In the genomic region with DNA sequence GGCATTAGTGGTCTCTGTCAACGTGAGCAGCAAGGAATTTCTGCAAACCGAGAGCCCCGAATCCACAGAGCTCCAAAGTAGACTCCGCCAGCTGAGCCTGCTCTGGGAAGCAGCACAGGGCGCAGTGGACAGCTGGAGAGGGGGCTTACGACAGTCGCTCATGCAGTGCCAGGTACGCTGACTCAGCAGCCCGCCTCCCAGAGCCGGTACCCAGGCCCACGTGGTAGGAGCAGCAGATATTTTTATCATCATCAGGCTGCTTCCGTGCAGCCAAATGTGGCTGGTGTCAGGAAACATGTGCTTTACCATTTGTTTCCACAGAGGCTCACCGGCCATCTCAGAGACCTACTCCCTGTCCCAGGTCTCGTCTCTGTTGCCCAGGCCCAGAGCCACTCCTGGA, we compare ENCODE assay signal across 18 cellular contexts.
DNase-seq lines count a peak whose midpoint lies in the region; FAIRE-seq and TF ChIP-seq lines count a peak whose summit lies in the region.
"Had no signal": no experiment of that assay in that cellular context is flagged by ENCODE, and none has a peak within 500 bp of the region (broad histone marks: within the 10 kb centered on the region; RNA-seq: fewer than 3 reads in every experiment).

No MANE protein-coding gene starts in this region.

- H4K91ac ChIP-seq in H1 (replicated peaks; ENCODE audit: insufficient read length, low read length): no peak overlapping the region

- H3K4me1 ChIP-seq in H1 (replicated peaks in 1 of 4; ENCODE audit: control insufficient read depth in 3 of 4, insufficient read depth in 4 of 4, low read length in 3 of 4): no peaks in the 10 kb centered on the region
- no peaks in the 10 kb centered on the region for H3K4me1 ChIP-seq in smooth muscle cell (ENCODE audit: low read depth)
- H3K4me1 ChIP-seq: foreskin keratinocyte had no signal

- no peak overlapping the region for H3K56ac ChIP-seq in H1 (replicated peaks; ENCODE audit: insufficient read length, low read depth, low read length)

- POLR2A ChIA-PET in H1 (lab: Charles Lee; ENCODE audit: partially characterized antibody): no interaction called here

- H3K9me3 Mint-ChIP-seq in mesothelial cell of epicardium: no peaks in the 10 kb centered on the region
- H3K9me3 Mint-ChIP-seq: activated T-cell treated with anti-CD3 and anti-CD28 coated beads, Interleukin-2, amount 50 U/mL, for 72 hours; CD8-positive, alpha-beta T cell had no signal

- no peak overlapping the region for H2BK12ac ChIP-seq in H1 (ENCODE audit: low read depth, low read length)

- no peak overlapping the region for H3K18ac ChIP-seq in H1 (ENCODE audit: extremely low read depth, low read length)

- no peak overlapping the region for H3K9ac ChIP-seq in H1 (replicated peaks in 1 of 4; ENCODE audit: extremely low read depth in 1 of 4, low read depth in 3 of 4, low read length in 3 of 4)
- no peak overlapping the region for H3K9ac ChIP-seq in smooth muscle cell (ENCODE audit: low read depth)

- H3K4me3 Mint-ChIP-seq in mesothelial cell of epicardium: no peak overlapping the region
- H3K4me3 Mint-ChIP-seq: activated T-cell treated with anti-CD3 and anti-CD28 coated beads, Interleukin-2, amount 50 U/mL, for 72 hours; CD8-positive, alpha-beta T cell had no signal

- no peak overlapping the region for H2BK5ac ChIP-seq in H1 (ENCODE audit: low read depth, low read length)

- no peak overlapping the region for H3K4ac ChIP-seq in H1 (replicated peaks; ENCODE audit: insufficient read length, low read depth, low read length)

- H3K4me3 ChIP-seq in H1 (ENCODE audit: extremely low read depth in 1 of 4, insufficient read depth in 2 of 4, low read depth in 3 of 4, low read length in 4 of 4) (no peak overlapping the region), smooth muscle cell (no peak overlapping the region)
- H3K4me3 ChIP-seq: stomach had no signal

- TF ChIP-seq POLR2A in H1 (IDR thresholded peaks at IDR 0.05; ENCODE audit: control extremely low read depth in 1 of 2, low read depth in 2 of 2, low read length in 2 of 2): no peak

- H2BK120ac ChIP-seq in H1 (replicated peaks; ENCODE audit: low read depth, low read length): no peak overlapping the region

- H3K23me2 ChIP-seq in H1 (ENCODE audit: low read depth, low read length): no peaks in the 10 kb centered on the region

- H3K79me2 ChIP-seq in H1 (ENCODE audit: control insufficient read depth in 1 of 2, insufficient read depth in 2 of 2, low read length in 2 of 2): no peaks in the 10 kb centered on the region
- H3K79me2 ChIP-seq in smooth muscle cell (ENCODE audit: low read depth): no peaks in the 10 kb centered on the region

- FAIRE-seq in H1 (lab: Jason Lieb, UNC): no peak
- FAIRE-seq: astrocyte, G401.6, islet of Langerhans had no signal

- H4K8ac ChIP-seq in H1 (ENCODE audit: extremely low read depth, insufficient read depth, low read length): no peak overlapping the region

- H3K36me3 Mint-ChIP-seq in mesothelial cell of epicardium: peaks cover 37% of the 10 kb centered on the region

- no peak for TF ChIP-seq EP300 in H1 (IDR thresholded peaks at IDR 0.05; ENCODE audit: borderline replicate concordance in 1 of 2, low read depth in 2 of 2, low read length in 2 of 2)

- DNase-seq in NCI-H524 (lab: John Stamatoyannopoulos, UW): peak; percentile 80 to 89
- no peak for DNase-seq in H1 (ENCODE audit: low read depth in 1 of 2, low spot score in 2 of 2)
- no peak for DNase-seq in mesothelial cell of epicardium (ENCODE audit: low spot score in 2 of 2, unreplicated experiment in 2 of 2)
- no peak for DNase-seq in midbrain (lab: John Stamatoyannopoulos, UW)
- DNase-seq in NK-92 (lab: John Stamatoyannopoulos, UW; ENCODE audit: unreplicated experiment): no peak
- DNase-seq in smooth muscle cell (lab: John Stamatoyannopoulos, UW; ENCODE audit: unreplicated experiment): no peak
- DNase-seq: activated CD4-positive, alpha-beta T cell treated with anti-CD3 and anti-CD28 coated beads, Interleukin-2, amount 50 U/mL, for 1 hour; activated T-cell treated with anti-CD3 and anti-CD28 coated beads, Interleukin-2, amount 50 U/mL, for 72 hours; CD8-positive, alpha-beta T cell; effector memory CD4-positive, alpha-beta T cell; foreskin keratinocyte; NCI-H1436 treated with DMSO at 0.1 percent for 48 hours; NCI-H526; stomach had no signal

- H2AK5ac ChIP-seq in H1 (ENCODE audit: low read depth, low read length): no peak overlapping the region

- H3K14ac ChIP-seq in H1 (ENCODE audit: insufficient read length): no peak overlapping the region

- no peak overlapping the region for H3K4me2 ChIP-seq in H1 (ENCODE audit: insufficient read depth in 1 of 2, low read depth in 2 of 2, low read length in 2 of 2)
- no peak overlapping the region for H3K4me2 ChIP-seq in smooth muscle cell

- H3K9me3 ChIP-seq in H1 (ENCODE audit: insufficient read depth in 2 of 2, low read depth in 1 of 2, low read length in 1 of 2) (no peaks in the 10 kb centered on the region), smooth muscle cell (replicated peaks; ENCODE audit: low read depth) (no peaks in the 10 kb centered on the region)
- H3K9me3 ChIP-seq: stomach had no signal

- peaks cover 33% of the 10 kb centered on the region for H3K4me1 Mint-ChIP-seq in mesothelial cell of epicardium

- peaks cover 2 to 3% of the 10 kb centered on the region in 2 experiments for H4K20me1 ChIP-seq in H1 (replicated peaks in 1 of 2; ENCODE audit: control insufficient read depth in 1 of 2, insufficient read depth in 2 of 2, low read length in 2 of 2)
- H4K20me1 ChIP-seq in smooth muscle cell (ENCODE audit: low read depth): no peaks in the 10 kb centered on the region

- H2BK20ac ChIP-seq in H1 (ENCODE audit: low read length): no peak overlapping the region

- peaks cover 15 to 77% (median 52%) of the 10 kb centered on the region in 4 experiments for H3K36me3 ChIP-seq in H1 (ENCODE audit: control insufficient read depth in 2 of 4, insufficient read depth in 4 of 4, low read length in 3 of 4)
- no peaks in the 10 kb centered on the region for H3K36me3 ChIP-seq in smooth muscle cell (ENCODE audit: low read depth)

- H3K27ac Mint-ChIP-seq in mesothelial cell of epicardium: peak overlapping the region; percentile 43
- H3K27ac Mint-ChIP-seq: activated T-cell treated with anti-CD3 and anti-CD28 coated beads, Interleukin-2, amount 50 U/mL, for 72 hours; CD8-positive, alpha-beta T cell had no signal

- no peak overlapping the region for H3K23ac ChIP-seq in H1 (ENCODE audit: insufficient read length)

- WGBS in H1 (ENCODE audit: extremely low coverage in 1 of 2, insufficient coverage in 1 of 2, insufficient read length in 1 of 2, insufficient replicate concordance in 2 of 2, low coverage in 1 of 2, low lambda C conversion rate in 2 of 2, missing lambda C conversion rate in 1 of 2), 2 experiments: 94% methylated on average over 14 of the region's 14 CpGs; no CpG with 5 or more reads in 1 of the 2 experiments
- WGBS in smooth muscle cell (ENCODE audit: low lambda C conversion rate): 82% methylated on average over 14 of the region's 14 CpGs

- CTCF ChIA-PET in H1 (lab: Charles Lee; ENCODE audit: partially characterized antibody): interaction anchor here (0.7 to 2.6 kb wide), 7 partner anchors 11 to 84 kb away, joined by 3 to 8 read pairs (median 3); no protein-coding TSS in a partner anchor

- no peak for TF ChIP-seq CTCF in H1 (IDR thresholded peaks at IDR 0.05; ENCODE audit: control extremely low read depth in 1 of 3, insufficient read depth in 1 of 3, low read depth in 1 of 3, low read length in 3 of 3)
- TF ChIP-seq CTCF in mesothelial cell of epicardium (IDR thresholded peaks at IDR 0.05; ENCODE audit: unreplicated experiment): no peak
- TF ChIP-seq CTCF in smooth muscle cell (IDR thresholded peaks at IDR 0.05; ENCODE audit: borderline replicate concordance, insufficient read depth, poor library complexity, severe bottlenecking): no peak

- no peaks in the 10 kb centered on the region for H3K79me1 ChIP-seq in H1 (ENCODE audit: low read depth, low read length)

- no peak for TF ChIP-seq RAD21 in H1 (IDR thresholded peaks at IDR 0.05 in 1 of 2, conservative IDR thresholded peaks at IDR 0.05 in 1 of 2; ENCODE audit: low read depth in 2 of 2, low read length in 2 of 2)

- no peak overlapping the region for H3K27ac ChIP-seq in H1 (ENCODE audit: low read depth, low read length)
- peak overlapping the region; percentile 48 for H3K27ac ChIP-seq in temporal lobe (ENCODE audit: low read depth, low read length)
- H3K27ac ChIP-seq in smooth muscle cell (ENCODE audit: low read depth): no peak overlapping the region
- H3K27ac ChIP-seq: foreskin keratinocyte had no signal

- H3K27me3 Mint-ChIP-seq in mesothelial cell of epicardium (ENCODE audit: low read depth): no peaks in the 10 kb centered on the region

- no peak overlapping the region for H4K5ac ChIP-seq in H1 (ENCODE audit: insufficient read length, low read depth, low read length)

- no peak overlapping the region for H2AFZ ChIP-seq in H1 (ENCODE audit: low read length)
- no peak overlapping the region for H2AFZ ChIP-seq in smooth muscle cell (ENCODE audit: low read depth)

- no peaks in the 10 kb centered on the region for H3F3A ChIP-seq in smooth muscle cell (ENCODE audit: low read depth)

- H3K27me3 ChIP-seq in H1 (replicated peaks in 1 of 4; ENCODE audit: control insufficient read depth in 3 of 4, extremely low read depth in 1 of 4, insufficient read depth in 3 of 4, low read length in 3 of 4) (no peaks in the 10 kb centered on the region), smooth muscle cell (ENCODE audit: low read depth) (no peaks in the 10 kb centered on the region)
- H3K27me3 ChIP-seq: foreskin keratinocyte, stomach had no signal

- H2BK15ac ChIP-seq in H1 (ENCODE audit: low read length): no peak overlapping the region

TF ChIP-seq in H1, 55 proteins besides CTCF, POLR2A, EP300 and RAD21:
- TF ChIP-seq HDAC2 (IDR thresholded peaks at IDR 0.05; ENCODE audit: borderline replicate concordance in 1 of 2, low read depth in 2 of 2, low read length in 2 of 2): no peak
- TF ChIP-seq MAFK (IDR thresholded peaks at IDR 0.05; ENCODE audit: low read depth, low read length): peak; percentile 22; the same call in 1 of the 2 replicates

Comparison
In these comparisons a context has a peak if more than half of its experiments do, and no peak if none do; other contexts are left out.
1. DNase-seq: peak in NCI-H524 (2 of 2); none in H1 (0 of 2), mesothelial cell of epicardium (0 of 2), midbrain (single experiment), NK-92 (single experiment) and smooth muscle cell (single experiment).